In the genomic region with DNA sequence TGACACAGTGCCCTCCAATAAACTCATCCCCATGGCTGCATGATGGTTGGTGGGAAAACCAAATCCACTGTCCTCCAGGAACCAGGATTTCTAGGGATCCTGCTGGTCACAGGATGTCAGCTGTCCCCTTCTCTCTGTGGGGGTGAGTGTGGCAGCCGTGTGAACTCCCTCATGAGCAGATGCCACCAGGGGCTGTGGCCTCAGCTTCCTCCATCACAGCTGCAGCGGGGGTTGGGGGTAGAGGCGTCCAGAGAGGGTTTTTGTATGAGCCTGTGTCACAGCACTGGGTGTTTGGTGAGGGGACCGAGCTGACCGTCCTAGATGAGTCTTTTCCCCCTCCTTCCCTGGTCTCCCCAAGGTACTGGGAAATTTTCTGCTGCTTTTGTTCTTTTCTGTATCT, we compare ENCODE assay signal across 34 cellular contexts. TPM values are rescaled to one million over a fixed set of nuclear protein-coding genes. Genes with fewer than 3 reads are reported as not detected.
A peak's percentile ranks its signal among the peaks of the same experiment; 100 is the strongest.
DNase-seq lines count a peak whose midpoint lies in the region; ATAC-seq and TF ChIP-seq lines count a peak whose summit lies in the region.
"Had no signal": no experiment of that assay in that cellular context is flagged by ENCODE, and none has a peak within 500 bp of the region (broad histone marks: within the 10 kb centered on the region; RNA-seq: fewer than 3 reads in every experiment).

No MANE protein-coding gene starts in this region.

- H2AFZ ChIP-seq in OCI-LY3 (ENCODE audit: low read depth, low read length), result no peak overlapping the region
- H2AFZ ChIP-seq: GM23338 had no signal

- H3K27me3 Mint-ChIP-seq in endodermal cell (ENCODE audit: insufficient read depth), result peaks cover 66% of the 10 kb centered on the region

- no peaks in the 10 kb centered on the region for H3K36me3 Mint-ChIP-seq in endodermal cell (ENCODE audit: low read depth)
- H3K36me3 Mint-ChIP-seq: activated naive CD8-positive, alpha-beta T cell treated with anti-CD3 and anti-CD28 coated beads, Interleukin-2, amount 10 ng/mL, durations not matched to agents 7 days and 5 days had no signal

- H3K4me3 ChIP-seq in GM12865 (ENCODE audit: low read depth, low read length), result no peak overlapping the region
- H3K4me3 ChIP-seq in OCI-LY3 (ENCODE audit: low read length), result 0 out of 2 replicates have a peak overlapping the region, but pooled peaks have one; percentile 4
- no peak overlapping the region for H3K4me3 ChIP-seq in endodermal cell (ENCODE audit: low read length)
- no peak overlapping the region for H3K4me3 ChIP-seq in spleen
- H3K4me3 ChIP-seq: GM23338, psoas muscle, sigmoid colon, tibial nerve had no signal

- H3K27ac Mint-ChIP-seq in endodermal cell, result peak overlapping the region; percentile 32
- H3K27ac Mint-ChIP-seq: activated naive CD8-positive, alpha-beta T cell treated with anti-CD3 and anti-CD28 coated beads, Interleukin-2, amount 10 ng/mL, durations not matched to agents 7 days and 5 days; HFFc6 had no signal

- ATAC-seq in foreskin keratinocyte, result no peak
- ATAC-seq in HG03095 (IDR thresholded peaks at IDR 0.05; ENCODE audit: unreplicated experiment), result no peak
- ATAC-seq: activated CD4-positive, CD25-positive, alpha-beta regulatory T cell treated with anti-CD3 and anti-CD28 coated beads, Interleukin-2, amount 50 U/mL, for 24 hours; GM23338; left lobe of liver; psoas muscle had no signal

- H3K27me3 ChIP-seq in OCI-LY3 (ENCODE audit: low read depth, low read length), result no peaks in the 10 kb centered on the region
- H3K27me3 ChIP-seq in endodermal cell (ENCODE audit: control insufficient read depth, insufficient read depth, low read length, poor library complexity, severe bottlenecking), result peaks cover 25% of the 10 kb centered on the region
- H3K27me3 ChIP-seq in spleen (replicated peaks in 1 of 7), result no peaks in the 10 kb centered on the region
- no peaks in the 10 kb centered on the region for H3K27me3 ChIP-seq in foreskin keratinocyte
- H3K27me3 ChIP-seq: sigmoid colon, tibial nerve had no signal

- intact Hi-C loops in spleen (cut with DNase I; ENCODE audit: low total_unique reads), result no loop called here

- TF ChIP-seq POLR2A in spleen (IDR thresholded peaks at IDR 0.05), result no peak

- H3K36me3 ChIP-seq in OCI-LY3 (replicated peaks; ENCODE audit: low read depth, low read length), result peaks cover 16% of the 10 kb centered on the region
- no peaks in the 10 kb centered on the region for H3K36me3 ChIP-seq in endodermal cell (ENCODE audit: control insufficient read depth, insufficient read depth, low read length)
- H3K36me3 ChIP-seq in spleen, result no peaks in the 10 kb centered on the region
- H3K36me3 ChIP-seq: BE2C, sigmoid colon, tibial nerve had no signal

- 79 to 82% methylated on average over 3 of the region's 5 CpGs for WGBS in endodermal cell (ENCODE audit: insufficient coverage in 1 of 2, insufficient read length in 1 of 2), 2 experiments
- WGBS in spleen, 5 donors, result 41 to 54% (median 50%) methylated on average over 4 to 5 of the region's 5 CpGs

- H3K9me3 ChIP-seq in OCI-LY3 (ENCODE audit: insufficient read depth, low read length) (no peaks in the 10 kb centered on the region), endodermal cell (ENCODE audit: control insufficient read depth, low read length) (no peaks in the 10 kb centered on the region), spleen (no peaks in the 10 kb centered on the region)
- H3K9me3 ChIP-seq: BE2C, psoas muscle, sigmoid colon, tibial nerve had no signal

- peaks cover 3% of the 10 kb centered on the region for H3K4me1 Mint-ChIP-seq in endodermal cell
- H3K4me1 Mint-ChIP-seq: GM23338 had no signal

- peaks cover 75% of the 10 kb centered on the region for H3K79me2 ChIP-seq in OCI-LY3 (ENCODE audit: low read length)

- no peak for TF ChIP-seq CTCF in GM12865 (IDR thresholded peaks at IDR 0.05; ENCODE audit: insufficient read depth, low read depth, low read length, missing control alignments)
- no peak for TF ChIP-seq CTCF in OCI-LY3 (IDR thresholded peaks at IDR 0.05; ENCODE audit: low read depth, low read length)
- TF ChIP-seq CTCF in endodermal cell (conservative IDR thresholded peaks at IDR 0.05), result no peak
- TF ChIP-seq CTCF in spleen (IDR thresholded peaks at IDR 0.05 in 8 of 11, conservative IDR thresholded peaks at IDR 0.05 in 3 of 11), result no peak
- no peak for TF ChIP-seq CTCF in foreskin keratinocyte (conservative IDR thresholded peaks at IDR 0.05)

- H4K20me1 ChIP-seq in OCI-LY3 (ENCODE audit: insufficient read depth, low read length), result no peaks in the 10 kb centered on the region

- H3K9ac ChIP-seq in OCI-LY3 (ENCODE audit: low read length) (peak overlapping the region; percentile 57), endodermal cell (ENCODE audit: extremely low read depth, low read length, poor library complexity, severe bottlenecking) (no peak overlapping the region)

- H3K4me1 ChIP-seq in OCI-LY3 (ENCODE audit: low read length) (peaks cover 74% of the 10 kb centered on the region), endodermal cell (ENCODE audit: control insufficient read depth, insufficient read depth, low read length) (no peaks in the 10 kb centered on the region), spleen (peaks cover 0 to 43% (median 15%) of the 10 kb centered on the region in 6 donors), foreskin keratinocyte (no peaks in the 10 kb centered on the region)
- H3K4me1 ChIP-seq: BE2C, psoas muscle, sigmoid colon, tibial nerve had no signal

- no peak overlapping the region for H3K4me3 Mint-ChIP-seq in endodermal cell
- H3K4me3 Mint-ChIP-seq: activated naive CD8-positive, alpha-beta T cell treated with anti-CD3 and anti-CD28 coated beads, Interleukin-2, amount 10 ng/mL, durations not matched to agents 7 days and 5 days; GM23338; HFFc6 had no signal

- peak overlapping the region; percentile 59 for H3K27ac ChIP-seq in OCI-LY3 (ENCODE audit: low read length)
- H3K27ac ChIP-seq in endodermal cell (ENCODE audit: low read depth, low read length), result no peak overlapping the region
- peak overlapping the region in 5 of 8 donors; percentile 15 to 64 (median 51) for H3K27ac ChIP-seq in spleen
- H3K27ac ChIP-seq in foreskin keratinocyte, result no peak overlapping the region
- H3K27ac ChIP-seq: HL-60, psoas muscle, sigmoid colon, tibial nerve had no signal

- no peaks in the 10 kb centered on the region for H3K9me3 Mint-ChIP-seq in endodermal cell
- H3K9me3 Mint-ChIP-seq: activated naive CD8-positive, alpha-beta T cell treated with anti-CD3 and anti-CD28 coated beads, Interleukin-2, amount 10 ng/mL, durations not matched to agents 7 days and 5 days; HFFc6 had no signal

- peak overlapping the region; percentile 43 for H3K4me2 ChIP-seq in OCI-LY3 (ENCODE audit: low read length)
- H3K4me2 ChIP-seq: GM23338 had no signal

- DNase-seq in GM12865 (ENCODE audit: low read depth) (peak; percentile 35), endodermal cell (no peak), spleen (peak; percentile 87), foreskin keratinocyte (no peak), CD1c-positive myeloid dendritic cell (ENCODE audit: extremely low spot score) (no peak)
- DNase-seq: ACHN; activated CD4-positive, alpha-beta T cell treated with anti-CD3 and anti-CD28 coated beads, Interleukin-2, amount 50 U/mL, for 48 hours; activated gamma-delta T cell treated with Interleukin-2 at 50 U/mL for 16 hours; activated naive CD8-positive, alpha-beta T cell treated with anti-CD3 and anti-CD28 coated beads, Interleukin-2, amount 10 ng/mL, durations not matched to agents 7 days and 5 days; activated T-cell treated with anti-CD3 and anti-CD28 coated beads, Interleukin-2, amount 50 U/mL, for 48 hours; BE2C; DMS153; effector CD4-positive, alpha-beta T cell; glutamatergic neuron; HFFc6; Kasumi-1; mesenchymal stem cell; NCI-H1048; NCI-H446; NCI-H82; OCI-M1; sigmoid colon; stimulated activated CD4-positive, alpha-beta T cell treated with anti-CD3 and anti-CD28 coated beads, Interleukin-4, amount 100 ng/mL, for 24 hours; T-helper 2 cell had no signal

RNA-seq across cellular contexts. Expression of gene IGLL5, which starts 26.4 kb away (rescaled TPM):
- total RNA-seq in endodermal cell (not detected), spleen (100 to 1,000 TPM in 5 of 7 donors, 10 to 100 TPM in 2; 55.9 to 720 (median 130) TPM), foreskin keratinocyte (not detected in 2 replicates)
- not detected for polyA plus RNA-seq in endodermal cell (2013, experiment 1 of 2)
- not detected for polyA plus RNA-seq in endodermal cell (2013, experiment 2 of 2)
- polyA plus RNA-seq in spleen (100 to 1,000 TPM in 1 of 3 donors, 10 to 100 TPM in 2; 80.3 to 201 (median 93.0) TPM), foreskin keratinocyte (not detected in 2 replicates)
- total RNA-seq: activated naive CD8-positive, alpha-beta T cell treated with anti-CD3 and anti-CD28 coated beads, Interleukin-2, amount 10 ng/mL, durations not matched to agents 7 days and 5 days; bronchial epithelial cell; epithelial cell of proximal tubule; GM23338; HFFc6 had no signal
- polyA plus RNA-seq: GM23338 had no signal

Comparison
In these comparisons a context has a peak if more than half of its experiments do, and no peak if none do; other contexts are left out.
1. DNase-seq: peak in GM12865 (single experiment) and spleen (single experiment); none in endodermal cell (single experiment), foreskin keratinocyte (0 of 2) and CD1c-positive myeloid dendritic cell (single experiment).
2. H3K27ac ChIP-seq: peak in OCI-LY3 (single experiment) and spleen (5 of 8); none in endodermal cell (single experiment) and foreskin keratinocyte (single experiment).
3. RNA of gene IGLL5, which starts 26.4 kb away (total RNA-seq): 55.9 to 720 TPM in spleen; not detected in endodermal cell and not detected in foreskin keratinocyte; every median in the first group is over 10 times any median in the second.